2 cellular contexts compared by ENCODE assay signal in genomic region chr4:61758596-61758995, GRCh38.
DNase-seq lines count a peak whose midpoint lies in the region; ATAC-seq, FAIRE-seq and TF ChIP-seq lines count a peak whose summit lies in the region.
"Not testable (repeated sequence)": the region's sequence is repeated elsewhere in the genome, so short reads cannot be mapped to it uniquely, and the experiment has no call there.

No MANE protein-coding gene starts in this region.

- H3K23ac ChIP-seq in H1 (ENCODE audit: insufficient read length) = not testable (repeated sequence)

- H3K9me3 Mint-ChIP-seq in WTC11 = peaks cover 86% of the 10 kb centered on the region

- ATAC-seq in WTC11 = not testable (repeated sequence)

- H3K27ac Mint-ChIP-seq in WTC11 = peak overlapping the region; percentile 47

- H3K56ac ChIP-seq in H1 (replicated peaks; ENCODE audit: insufficient read length, low read depth, low read length) = not testable (repeated sequence)

- not testable (repeated sequence) for H4K20me1 ChIP-seq in H1 (replicated peaks in 1 of 2; ENCODE audit: control insufficient read depth in 1 of 2, insufficient read depth in 2 of 2, low read length in 2 of 2)

- H3K23me2 ChIP-seq in H1 (ENCODE audit: low read depth, low read length) = not testable (repeated sequence)

- H2BK15ac ChIP-seq in H1 (ENCODE audit: low read length) = not testable (repeated sequence)

- TF ChIP-seq EP300 in H1 (IDR thresholded peaks at IDR 0.05; ENCODE audit: borderline replicate concordance in 1 of 2, low read depth in 2 of 2, low read length in 2 of 2) = not testable (repeated sequence)

- peaks cover 25 to 54% (median 39%) of the 10 kb centered on the region in 4 experiments for H3K36me3 ChIP-seq in H1 (ENCODE audit: control insufficient read depth in 2 of 4, insufficient read depth in 4 of 4, low read length in 3 of 4)

- not testable (repeated sequence) for H3K4ac ChIP-seq in H1 (replicated peaks; ENCODE audit: insufficient read length, low read depth, low read length)

- H3K27me3 Mint-ChIP-seq in WTC11 (ENCODE audit: low read depth) = peaks cover 65% of the 10 kb centered on the region

- not testable (repeated sequence) for TF ChIP-seq CTCF in WTC11 (IDR thresholded peaks at IDR 0.05); H1 (IDR thresholded peaks at IDR 0.05; ENCODE audit: control extremely low read depth in 1 of 3, insufficient read depth in 1 of 3, low read depth in 1 of 3, low read length in 3 of 3)

- H3K79me2 ChIP-seq in H1 (ENCODE audit: control insufficient read depth in 1 of 2, insufficient read depth in 2 of 2, low read length in 2 of 2) = 0 out of 4 replicates have a peak, but pooled peaks cover 0 to 11% of the 10 kb centered on the region in 2 experiments

- not testable (repeated sequence) for H2AFZ ChIP-seq in H1 (ENCODE audit: low read length)

- 95% methylated on average over 1 of the region's 1 CpG; no CpG with 5 or more reads in 1 of the 2 experiments for WGBS in H1 (ENCODE audit: extremely low coverage in 1 of 2, insufficient coverage in 1 of 2, insufficient read length in 1 of 2, insufficient replicate concordance in 2 of 2, low coverage in 1 of 2, low lambda C conversion rate in 2 of 2, missing lambda C conversion rate in 1 of 2), 2 experiments

- not testable (repeated sequence) for H3K14ac ChIP-seq in H1 (ENCODE audit: insufficient read length)

- not testable (repeated sequence) for H2BK20ac ChIP-seq in H1 (ENCODE audit: low read length)

- H4K91ac ChIP-seq in H1 (replicated peaks; ENCODE audit: insufficient read length, low read length) = not testable (repeated sequence)

- not testable (repeated sequence) for H3K4me2 ChIP-seq in H1 (ENCODE audit: insufficient read depth in 1 of 2, low read depth in 2 of 2, low read length in 2 of 2)

- POLR2A ChIA-PET in WTC11 (lab: Charles Lee) = not testable (repeated sequence)
- POLR2A ChIA-PET in H1 (lab: Charles Lee; ENCODE audit: partially characterized antibody) = interaction anchor here (2.0 to 5.0 kb wide), 3 partner anchors 13 to 312 kb away, joined by 5 to 37 read pairs (median 6); no protein-coding TSS in a partner anchor

- H3K9ac ChIP-seq in H1 (replicated peaks in 1 of 4; ENCODE audit: extremely low read depth in 1 of 4, low read depth in 3 of 4, low read length in 3 of 4) = not testable (repeated sequence)

- not testable (repeated sequence) for H3K27me3 ChIP-seq in H1 (replicated peaks in 1 of 4; ENCODE audit: control insufficient read depth in 3 of 4, extremely low read depth in 1 of 4, insufficient read depth in 3 of 4, low read length in 3 of 4)

- not testable (repeated sequence) for H3K27ac ChIP-seq in H1 (ENCODE audit: low read depth, low read length)

- not testable (repeated sequence) for TF ChIP-seq POLR2A in H1 (IDR thresholded peaks at IDR 0.05; ENCODE audit: control extremely low read depth in 1 of 2, low read depth in 2 of 2, low read length in 2 of 2)

- H3K4me1 Mint-ChIP-seq in WTC11 = not testable (repeated sequence)

- H2BK12ac ChIP-seq in H1 (ENCODE audit: low read depth, low read length) = not testable (repeated sequence)

- H3K4me3 ChIP-seq in H1 (ENCODE audit: extremely low read depth in 1 of 4, insufficient read depth in 2 of 4, low read depth in 3 of 4, low read length in 4 of 4) = not testable (repeated sequence)

- not testable (repeated sequence) for H3K4me1 ChIP-seq in H1 (replicated peaks in 1 of 4; ENCODE audit: control insufficient read depth in 3 of 4, insufficient read depth in 4 of 4, low read length in 3 of 4)

- not testable (repeated sequence) for H2AK5ac ChIP-seq in H1 (ENCODE audit: low read depth, low read length)

- TF ChIP-seq RAD21 in H1 (IDR thresholded peaks at IDR 0.05 in 1 of 2, conservative IDR thresholded peaks at IDR 0.05 in 1 of 2; ENCODE audit: low read depth in 2 of 2, low read length in 2 of 2) = not testable (repeated sequence)

- peaks cover 97% of the 10 kb centered on the region for H3K36me3 Mint-ChIP-seq in WTC11

- CTCF ChIA-PET in WTC11 (lab: Charles Lee); H1 (lab: Charles Lee; ENCODE audit: partially characterized antibody): not testable (repeated sequence)

- H3K9me3 ChIP-seq in H1 (ENCODE audit: insufficient read depth in 2 of 2, low read depth in 1 of 2, low read length in 1 of 2) = peaks cover 63 to 65% of the 10 kb centered on the region in 2 experiments

- not testable (repeated sequence) for H4K5ac ChIP-seq in H1 (ENCODE audit: insufficient read length, low read depth, low read length)

- H3K18ac ChIP-seq in H1 (ENCODE audit: extremely low read depth, low read length) = not testable (repeated sequence)

- H2BK120ac ChIP-seq in H1 (replicated peaks; ENCODE audit: low read depth, low read length) = not testable (repeated sequence)

- not testable (repeated sequence) for FAIRE-seq in H1 (lab: Jason Lieb, UNC)

- not testable (repeated sequence) for DNase-seq in WTC11 (ENCODE audit: low spot score); H1 (ENCODE audit: low read depth in 1 of 2, low spot score in 2 of 2)

- H2BK5ac ChIP-seq in H1 (ENCODE audit: low read depth, low read length) = not testable (repeated sequence)

- not testable (repeated sequence) for H3K79me1 ChIP-seq in H1 (ENCODE audit: low read depth, low read length)

- not testable (repeated sequence) for H4K8ac ChIP-seq in H1 (ENCODE audit: extremely low read depth, insufficient read depth, low read length)

- not testable (repeated sequence) for H3K4me3 Mint-ChIP-seq in WTC11

TF ChIP-seq in WTC11, 78 proteins besides CTCF, POLR2A, EP300 and RAD21:
- peak; percentile 65; the same call in 1 of the 2 replicates for TF ChIP-seq NFATC4 (CRISPR knock-in tag; IDR thresholded peaks at IDR 0.05)
- TF ChIP-seq ZNF425 (CRISPR knock-in tag; conservative IDR thresholded peaks at IDR 0.05) = 0 out of 2 replicates have a peak, but pooled peaks have one; percentile 70

TF ChIP-seq in H1, 55 proteins besides CTCF, POLR2A, EP300 and RAD21:
- 0 out of 2 replicates have a peak, but pooled peaks have one; percentile 35 for TF ChIP-seq GTF2F1 (IDR thresholded peaks at IDR 0.05; ENCODE audit: borderline replicate concordance, low read depth, low read length)
TF ChIP-seq in H1: peak in this region for 1; not testable (repeated sequence) for 54.
